Comparison of ENCODE assay signal across 20 cellular contexts in genomic region chr7:132149801-132150310, GRCh38.
"Had no signal": no experiment of that assay in that cellular context is flagged by ENCODE, and none has a peak within 500 bp of the region (broad histone marks: within the 10 kb centered on the region; RNA-seq: fewer than 3 reads in every experiment).

No MANE protein-coding gene starts in this region.

- H3K27ac ChIP-seq: esophagus squamous epithelium, neutrophil, psoas muscle, right lobe of liver, spleen, tibial artery, upper lobe of left lung, vagina had no signal

- H3K9me3 ChIP-seq: esophagus squamous epithelium, neutrophil, psoas muscle, right lobe of liver, spleen, tibial artery, upper lobe of left lung, vagina had no signal

- DNase-seq: dermis blood vessel endothelial cell; esophagus squamous epithelium; foreskin fibroblast; head of caudate nucleus; hippocampal formation; left colon; mesendoderm; naive B cell; psoas muscle; retina; right lobe of liver; spleen; stimulated activated CD4-positive, alpha-beta T cell treated with anti-CD3 and anti-CD28 coated beads, Interleukin-15, amount 100 ng/mL, for 24 hours; stimulated activated CD4-positive, alpha-beta T cell treated with anti-CD3 and anti-CD28 coated beads, Interleukin-1b, Interleukin-23, amount 100 ng/mL, for 48 hours; stimulated activated CD4-positive, alpha-beta T cell treated with anti-CD3 and anti-CD28 coated beads, Interleukin-4, amount 100 ng/mL, for 24 hours; tibial artery; upper lobe of left lung had no signal

- ATAC-seq: left colon; psoas muscle; right lobe of liver; stimulated activated memory B cell treated with anti-CD40 and anti-IgM and Interleukin-4, amounts not matched to agents 10 μg/mL and 1 μg/mL and 100 μg/mL, for 72 hours had no signal

- H3K4me3 ChIP-seq: esophagus squamous epithelium, psoas muscle, right lobe of liver, spleen, tibial artery, upper lobe of left lung, vagina had no signal

- H3K4me1 ChIP-seq: psoas muscle, right lobe of liver, upper lobe of left lung, vagina had no signal

- H3K27me3 ChIP-seq: neutrophil, right lobe of liver, spleen, tibial artery, upper lobe of left lung, vagina had no signal

- H3K36me3 ChIP-seq: esophagus squamous epithelium, neutrophil, right lobe of liver, tibial artery, upper lobe of left lung, vagina had no signal
